ENCODE assay signal across 8 cellular contexts in the genomic region with DNA sequence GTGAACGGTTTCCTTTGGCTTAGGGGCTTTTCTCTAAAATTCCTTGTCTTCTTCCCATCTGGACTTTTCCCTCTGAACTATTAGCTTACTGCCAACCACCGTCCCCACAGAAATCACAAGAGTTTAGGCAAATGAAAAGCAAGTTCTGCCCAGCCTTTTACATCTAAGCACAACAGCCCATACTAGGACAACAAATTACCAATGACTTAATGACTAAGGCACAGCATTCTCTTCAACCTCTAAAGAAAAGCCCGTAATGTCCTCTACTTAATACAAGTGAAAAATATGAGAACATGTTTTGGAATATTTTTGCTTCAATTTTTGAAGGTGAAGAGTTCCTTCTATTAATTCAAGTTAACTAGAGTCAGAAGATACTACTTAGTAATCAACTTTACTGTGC. TPM values are rescaled to one million over a fixed set of nuclear protein-coding genes. Genes with fewer than 3 reads are reported as not detected.
A peak's percentile ranks its signal among the peaks of the same experiment; 100 is the strongest.
DNase-seq lines count a peak whose midpoint lies in the region; ATAC-seq and TF ChIP-seq lines count a peak whose summit lies in the region.

No MANE protein-coding gene starts in this region.

- H3K9me3 ChIP-seq in DOHH2 (ENCODE audit: control insufficient read depth, insufficient read depth, low read length) (no peaks in the 10 kb centered on the region), Panc1 (ENCODE audit: control insufficient read depth, insufficient read depth, low read depth, low read length) (no peaks in the 10 kb centered on the region), parathyroid adenoma (ENCODE audit: control insufficient read depth, low read length) (no peaks in the 10 kb centered on the region)

- H3K79me2 ChIP-seq in DOHH2 (ENCODE audit: control insufficient read depth, low read length), result peaks cover 58% of the 10 kb centered on the region
- H3K79me2 ChIP-seq in parathyroid adenoma, result peaks cover 14% of the 10 kb centered on the region

- CTCF ChIA-PET in Panc1 (lab: Charles Lee), result interaction anchor here (1.0 kb wide), 1 partner anchor 49 kb away, joined by 3 read pairs; no protein-coding TSS in a partner anchor

- peaks cover 14% of the 10 kb centered on the region; the same call in 1 of the 2 replicates for H3K36me3 ChIP-seq in DOHH2 (ENCODE audit: control insufficient read depth, low read length)
- no peaks in the 10 kb centered on the region; the same call in none of the 2 replicates for H3K36me3 ChIP-seq in Panc1 (ENCODE audit: control insufficient read depth, insufficient read depth, low read length)
- H3K36me3 ChIP-seq in parathyroid adenoma (ENCODE audit: control insufficient read depth, insufficient read depth, low read length), result no peaks in the 10 kb centered on the region

- H3K4me2 ChIP-seq in DOHH2 (ENCODE audit: low read length) (peak overlapping the region; percentile 86), parathyroid adenoma (ENCODE audit: low read length) (peak overlapping the region; percentile 86)

- DNase-seq in Panc1 (ENCODE audit: low read depth, low spot score), result no peak
- no peak for DNase-seq in epithelial cell of esophagus (ENCODE audit: low read depth)
- DNase-seq in NCI-H774 (lab: John Stamatoyannopoulos, UW), result no peak

- H3F3A ChIP-seq in DOHH2 (ENCODE audit: control insufficient read depth, insufficient read depth), result no peaks in the 10 kb centered on the region

- peak overlapping the region; percentile 98 for H3K4me3 ChIP-seq in DOHH2 (ENCODE audit: low read length)
- H3K4me3 ChIP-seq in Panc1 (ENCODE audit: low read depth in 2 of 2, low read length in 2 of 2), result peak overlapping the region; percentile 80 to 81
- peak overlapping the region; percentile 96 for H3K4me3 ChIP-seq in epithelial cell of esophagus (ENCODE audit: low read length)
- H3K4me3 ChIP-seq in parathyroid adenoma (ENCODE audit: low read depth, low read length), result peak overlapping the region; percentile 95

- intact Hi-C loops in Panc1 (cut with micrococcal nuclease; ENCODE audit: unreplicated experiment), result no loop called here

- H3K9me2 ChIP-seq in DOHH2 (replicated peaks; ENCODE audit: control insufficient read depth, low read length), result no peaks in the 10 kb centered on the region

- in situ Hi-C loops in Panc1 (cut with HindIII; ENCODE audit: low pct_unique_long_range_greater_than_20kb, low sequenced_read_pairs), result no loop called here

- H3K4me1 ChIP-seq in DOHH2 (ENCODE audit: control insufficient read depth, low read length) (peaks cover 34% of the 10 kb centered on the region), Panc1 (ENCODE audit: control insufficient read depth, insufficient read depth, low read length) (peaks cover 15% of the 10 kb centered on the region), parathyroid adenoma (no peaks in the 10 kb centered on the region)

- POLR2A ChIA-PET in Panc1 (lab: Charles Lee), result interaction anchor here (0.7 to 1.9 kb wide), 2 partner anchors 39 to 430 kb away, joined by 3 to 8 read pairs; a partner anchor contains a TSS

- H3K27ac ChIP-seq in DOHH2 (ENCODE audit: low read depth, low read length) (peak overlapping the region; percentile 74; the same call in 1 of the 2 replicates), Panc1 (ENCODE audit: low read length) (peak overlapping the region; percentile 98), parathyroid adenoma (peak overlapping the region; percentile 96)

- no peak overlapping the region for H3K9ac ChIP-seq in parathyroid adenoma

- TSS peak; percentile 76 for BruUV-seq in Panc1 (replicated peaks; lab: Mats Ljungman, UMichigan)

- H4K20me1 ChIP-seq in DOHH2 (ENCODE audit: control insufficient read depth, insufficient read depth, low read depth, low read length), result 0 out of 2 replicates have a peak, but pooled peaks cover 6% of the 10 kb centered on the region

- no peak overlapping the region for H2AFZ ChIP-seq in parathyroid adenoma

- TF ChIP-seq CTCF in DOHH2 (IDR thresholded peaks at IDR 0.05; ENCODE audit: low read depth, low read length, poor library complexity, severe bottlenecking), result no peak
- no peak for TF ChIP-seq CTCF in Panc1 (IDR thresholded peaks at IDR 0.05)
- TF ChIP-seq CTCF in epithelial cell of esophagus (IDR thresholded peaks at IDR 0.05; ENCODE audit: insufficient read depth, low read depth, low read length, missing control alignments), result no peak
- no peak for TF ChIP-seq CTCF in parathyroid adenoma (IDR thresholded peaks at IDR 0.05)

- ATAC-seq in Panc1 (no peak), HG02759 (IDR thresholded peaks at IDR 0.05; ENCODE audit: unreplicated experiment) (no peak), GM18861 (IDR thresholded peaks at IDR 0.05; ENCODE audit: unreplicated experiment) (no peak), GM19324 (IDR thresholded peaks at IDR 0.05; ENCODE audit: low FRiP score, unreplicated experiment) (no peak)

- H3K27me3 ChIP-seq in DOHH2 (ENCODE audit: control insufficient read depth, low read length), result no peaks in the 10 kb centered on the region
- H3K27me3 ChIP-seq in Panc1 (ENCODE audit: control insufficient read depth, insufficient read depth, low read length), result no peaks in the 10 kb centered on the region
- H3K27me3 ChIP-seq in parathyroid adenoma (ENCODE audit: control insufficient read depth, insufficient read depth, low read length), result no peaks in the 10 kb centered on the region

RNA-seq across cellular contexts. Expression of a gene that starts 1.2 kb away (rescaled TPM):
- total RNA-seq in Panc1 (2021; ENCODE audit: unreplicated experiment), result 30.6 TPM
- polyA plus RNA-seq in Panc1 (2012; ENCODE audit: insufficient read length), result 17.1 TPM

RNA-seq across cellular contexts. Expression of a gene that starts 21.7 kb away (rescaled TPM):
- total RNA-seq in Panc1 (2021; ENCODE audit: unreplicated experiment), result 93.8 TPM
- 56.8 TPM for polyA plus RNA-seq in Panc1 (2012; ENCODE audit: insufficient read length)

RNA-seq across cellular contexts. Expression of a gene that starts 41.5 kb away (rescaled TPM):
- 238 TPM for total RNA-seq in Panc1 (2021; ENCODE audit: unreplicated experiment)
- polyA plus RNA-seq in Panc1 (2012; ENCODE audit: insufficient read length), result 439 TPM
